15 cellular contexts compared by ENCODE assay signal in genomic region chr6:143103916-143104315, GRCh38. TPM values are rescaled to one million over a fixed set of nuclear protein-coding genes. Genes with fewer than 3 reads are reported as not detected.
DNase-seq lines count a peak whose midpoint lies in the region; ATAC-seq lines count a peak whose summit lies in the region.
"Had no signal": no experiment of that assay in that cellular context is flagged by ENCODE, and none has a peak within 500 bp of the region (broad histone marks: within the 10 kb centered on the region; RNA-seq: fewer than 3 reads in every experiment).

No MANE protein-coding gene starts in this region.

- DNase-seq in Right ventricle myocardium superior: no peak
- no peak for DNase-seq in Right ventricle myocardium inferior (ENCODE audit: missing footprints)
- no peak for DNase-seq in stimulated activated effector memory CD8-positive, alpha-beta T cell treated with anti-CD3 and anti-CD28 coated beads, Interleukin-12 subunit alpha, Interleukin-12 subunit beta, amount 100 ng/mL, for 72 hours (ENCODE audit: low spot score in 2 of 2)
- DNase-seq in activated CD4-positive, alpha-beta T cell treated with anti-CD3 and anti-CD28 coated beads for 1 hour: no peak
- DNase-seq: AML-193; Caco-2; Calu3; CD4-positive, alpha-beta T cell; CD8-positive, alpha-beta T cell; DMS79 treated with DMSO at 0.1 percent for 48 hours; GDM1 had no signal

- no peak overlapping the region for H3K4me3 Mint-ChIP-seq in stimulated activated memory B cell treated with anti-CD40 and anti-IgM and Interleukin-4, amounts not matched to agents 10 μg/mL and 1 μg/mL and 100 μg/mL, for 72 hours
- no peak overlapping the region for H3K4me3 Mint-ChIP-seq in stimulated activated effector memory CD8-positive, alpha-beta T cell treated with anti-CD3 and anti-CD28 coated beads, Interleukin-12 subunit alpha, Interleukin-12 subunit beta, amount 100 ng/mL, for 72 hours
- H3K4me3 Mint-ChIP-seq: B cell; CD4-positive, alpha-beta T cell; CD8-positive, alpha-beta T cell had no signal

- H3K36me3 Mint-ChIP-seq in stimulated activated memory B cell treated with anti-CD40 and anti-IgM and Interleukin-4, amounts not matched to agents 10 μg/mL and 1 μg/mL and 100 μg/mL, for 72 hours: no peaks in the 10 kb centered on the region
- no peaks in the 10 kb centered on the region for H3K36me3 Mint-ChIP-seq in stimulated activated effector memory CD8-positive, alpha-beta T cell treated with anti-CD3 and anti-CD28 coated beads, Interleukin-12 subunit alpha, Interleukin-12 subunit beta, amount 100 ng/mL, for 72 hours
- H3K36me3 Mint-ChIP-seq: CD8-positive, alpha-beta T cell had no signal

- H3K4me1 Mint-ChIP-seq in stimulated activated memory B cell treated with anti-CD40 and anti-IgM and Interleukin-4, amounts not matched to agents 10 μg/mL and 1 μg/mL and 100 μg/mL, for 72 hours: peaks cover 7% of the 10 kb centered on the region
- H3K4me1 Mint-ChIP-seq in stimulated activated effector memory CD8-positive, alpha-beta T cell treated with anti-CD3 and anti-CD28 coated beads, Interleukin-12 subunit alpha, Interleukin-12 subunit beta, amount 100 ng/mL, for 72 hours: no peaks in the 10 kb centered on the region
- H3K4me1 Mint-ChIP-seq: B cell had no signal

- no peaks in the 10 kb centered on the region for H3K27me3 Mint-ChIP-seq in stimulated activated memory B cell treated with anti-CD40 and anti-IgM and Interleukin-4, amounts not matched to agents 10 μg/mL and 1 μg/mL and 100 μg/mL, for 72 hours
- H3K27me3 Mint-ChIP-seq: B cell; CD4-positive, alpha-beta T cell had no signal

- no peak overlapping the region for H3K27ac Mint-ChIP-seq in stimulated activated memory B cell treated with anti-CD40 and anti-IgM and Interleukin-4, amounts not matched to agents 10 μg/mL and 1 μg/mL and 100 μg/mL, for 72 hours
- no peak overlapping the region for H3K27ac Mint-ChIP-seq in stimulated activated effector memory CD8-positive, alpha-beta T cell treated with anti-CD3 and anti-CD28 coated beads, Interleukin-12 subunit alpha, Interleukin-12 subunit beta, amount 100 ng/mL, for 72 hours
- H3K27ac Mint-ChIP-seq: B cell; CD4-positive, alpha-beta T cell; CD8-positive, alpha-beta T cell had no signal

- H3K9me3 Mint-ChIP-seq in stimulated activated memory B cell treated with anti-CD40 and anti-IgM and Interleukin-4, amounts not matched to agents 10 μg/mL and 1 μg/mL and 100 μg/mL, for 72 hours: no peaks in the 10 kb centered on the region
- no peaks in the 10 kb centered on the region for H3K9me3 Mint-ChIP-seq in stimulated activated effector memory CD8-positive, alpha-beta T cell treated with anti-CD3 and anti-CD28 coated beads, Interleukin-12 subunit alpha, Interleukin-12 subunit beta, amount 100 ng/mL, for 72 hours
- H3K9me3 Mint-ChIP-seq: CD4-positive, alpha-beta T cell; CD8-positive, alpha-beta T cell had no signal

- peak; percentile 27 for ATAC-seq in Right ventricle myocardium superior (ENCODE audit: poor library complexity)
- no peak for ATAC-seq in Right ventricle myocardium inferior
- ATAC-seq in stimulated activated memory B cell treated with anti-CD40 and anti-IgM and Interleukin-4, amounts not matched to agents 10 μg/mL and 1 μg/mL and 100 μg/mL, for 72 hours: peak; percentile 31
- ATAC-seq in stimulated activated effector memory CD8-positive, alpha-beta T cell treated with anti-CD3 and anti-CD28 coated beads, Interleukin-12 subunit alpha, Interleukin-12 subunit beta, amount 100 ng/mL, for 72 hours: no peak
- ATAC-seq: A549; CD8-positive, alpha-beta T cell; GM12878 had no signal

- intact Hi-C loops in Right ventricle myocardium superior (cut with DNase I) (no loop called here), Right ventricle myocardium inferior (cut with DNase I) (no loop called here)

RNA-seq across cellular contexts. Expression of gene AIG1, which starts 43.2 kb away (rescaled TPM):
- total RNA-seq in Right ventricle myocardium superior (71.7 TPM), Right ventricle myocardium inferior (71.6 TPM)

Comparison
In these comparisons a context has a peak if more than half of its experiments do, and no peak if none do; other contexts are left out.
1. ATAC-seq: peak in Right ventricle myocardium superior (single experiment) and stimulated activated memory B cell treated with anti-CD40 and anti-IgM and Interleukin-4, amounts not matched to agents 10 μg/mL and 1 μg/mL and 100 μg/mL, for 72 hours (single experiment); none in Right ventricle myocardium inferior (single experiment) and stimulated activated effector memory CD8-positive, alpha-beta T cell treated with anti-CD3 and anti-CD28 coated beads, Interleukin-12 subunit alpha, Interleukin-12 subunit beta, amount 100 ng/mL, for 72 hours (single experiment).